In genomic region chr5:108028411-108028810, GRCh38 we compare ENCODE assay signal across 13 cellular contexts.
A peak's percentile ranks its signal among the peaks of the same experiment; 100 is the strongest.
DNase-seq lines count a peak whose midpoint lies in the region; TF ChIP-seq lines count a peak whose summit lies in the region.
"Had no signal": no experiment of that assay in that cellular context is flagged by ENCODE, and none has a peak within 500 bp of the region (broad histone marks: within the 10 kb centered on the region; RNA-seq: fewer than 3 reads in every experiment).

No MANE protein-coding gene starts in this region.

- POLR2A ChIA-PET in SK-N-SH (lab: Yijun Ruan, JAX) (no interaction called here), GM10248 (lab: Yijun Ruan, JAX) (no interaction called here)

- no peaks in the 10 kb centered on the region for H3F3A ChIP-seq in SK-N-SH (replicated peaks; ENCODE audit: insufficient read depth)

- H2BK5ac ChIP-seq in neuronal stem cell (ENCODE audit: low read length): no peak overlapping the region

- no peak overlapping the region for H2AK5ac ChIP-seq in neuronal stem cell (ENCODE audit: low read depth, low read length)

- TF ChIP-seq RAD21 in SK-N-SH (IDR thresholded peaks at IDR 0.05; ENCODE audit: low read length): no peak

- H3K4me2 ChIP-seq in SK-N-SH: no peak overlapping the region
- H3K4me2 ChIP-seq in neuronal stem cell (ENCODE audit: insufficient read depth, low read length, poor library complexity, severe bottlenecking): no peak overlapping the region

- H3K27ac ChIP-seq in SK-N-SH (ENCODE audit: low read depth in 2 of 2, low read length in 1 of 2): peak overlapping the region; percentile 14 to 97; a peak in 3 of 4 replicates
- no peak overlapping the region for H3K27ac ChIP-seq in neuronal stem cell (replicated peaks; ENCODE audit: low read length)
- H3K27ac ChIP-seq: left ventricle myocardium inferior, neutrophil had no signal

- H3K23ac ChIP-seq in neuronal stem cell (ENCODE audit: low read depth, low read length, poor library complexity): no peak overlapping the region

- H3K18ac ChIP-seq in neuronal stem cell (ENCODE audit: low read length): no peak overlapping the region

- no peak overlapping the region for H4K8ac ChIP-seq in neuronal stem cell (ENCODE audit: low read depth, low read length)

- H4K20me1 ChIP-seq in SK-N-SH (ENCODE audit: insufficient read depth): no peaks in the 10 kb centered on the region

- DNase-seq in HCEC 1CT (peak; percentile 40), SK-N-SH (peak; percentile 16), fibroblast of peridontal ligament (ENCODE audit: extremely low read depth) (peak; percentile 11), neuronal stem cell (ENCODE audit: low spot score) (peak; percentile 62), kidney glomerular epithelial cell (lab: John Stamatoyannopoulos, UW) (no peak), GM10248 (ENCODE audit: extremely low spot score) (no peak), NCI-H526 treated with DMSO at 0.1 percent for 48 hours (lab: John Stamatoyannopoulos, UW) (no peak)
- DNase-seq: CD8-positive, alpha-beta T cell; endodermal cell; left ventricle myocardium inferior; small intestine; substantia nigra had no signal

- no peaks in the 10 kb centered on the region for H3K9me2 ChIP-seq in SK-N-SH

- H2BK15ac ChIP-seq in neuronal stem cell (ENCODE audit: low read length): no peak overlapping the region

- 0 out of 4 replicates have a peak, but pooled peaks of 1 of the 2 experiments have one; percentile 21 for TF ChIP-seq EP300 in SK-N-SH (IDR thresholded peaks at IDR 0.05; ENCODE audit: borderline replicate concordance in 1 of 2, low read depth in 1 of 2, low read length in 1 of 2)

- no peak overlapping the region for H3K4ac ChIP-seq in neuronal stem cell (ENCODE audit: low read length)

- H3K79me2 ChIP-seq in SK-N-SH (ENCODE audit: insufficient read depth): no peaks in the 10 kb centered on the region

- no peak overlapping the region for H4K91ac ChIP-seq in neuronal stem cell (ENCODE audit: low read depth, low read length, poor library complexity)

- no peak overlapping the region for H2BK120ac ChIP-seq in neuronal stem cell (ENCODE audit: low read depth, low read length)

- H3K79me1 ChIP-seq in neuronal stem cell (ENCODE audit: low read depth, low read length): no peaks in the 10 kb centered on the region

- H2AFZ ChIP-seq in SK-N-SH (ENCODE audit: low read depth) (no peak overlapping the region), neuronal stem cell (ENCODE audit: low read length) (no peak overlapping the region)

- H3K14ac ChIP-seq in neuronal stem cell (ENCODE audit: low read length): no peak overlapping the region

- H3K9me3 ChIP-seq in SK-N-SH (no peaks in the 10 kb centered on the region), neuronal stem cell (replicated peaks in 1 of 2; ENCODE audit: control insufficient read depth in 2 of 2, insufficient read depth in 1 of 2, low read depth in 1 of 2, low read length in 2 of 2) (peaks cover 3 to 17% of the 10 kb centered on the region in 2 donors)
- H3K9me3 ChIP-seq: left ventricle myocardium inferior, neutrophil had no signal

- TF ChIP-seq CTCF in SK-N-SH (IDR thresholded peaks at IDR 0.05) (no peak), GM10248 (IDR thresholded peaks at IDR 0.05; ENCODE audit: control extremely low read depth, extremely low read depth, low read depth, missing control alignments) (no peak)

- H3K9ac ChIP-seq in SK-N-SH (no peak overlapping the region), neuronal stem cell (ENCODE audit: low read depth, low read length, poor library complexity) (no peak overlapping the region)

- H3K27me3 ChIP-seq in SK-N-SH (ENCODE audit: insufficient read depth): no peaks in the 10 kb centered on the region
- peaks cover 0 to 90% (median 0%) of the 10 kb centered on the region in 3 experiments for H3K27me3 ChIP-seq in neuronal stem cell (ENCODE audit: control insufficient read depth in 3 of 3, insufficient read depth in 3 of 3, low read depth in 1 of 3, low read length in 3 of 3)
- H3K27me3 ChIP-seq: neutrophil had no signal

- H3K4me3 ChIP-seq in SK-N-SH (ENCODE audit: low read depth in 2 of 2, low read length in 1 of 2) (no peak overlapping the region), neuronal stem cell (ENCODE audit: low read length in 2 of 2) (no peak overlapping the region)
- H3K4me3 ChIP-seq: left ventricle myocardium inferior had no signal

- CTCF ChIA-PET in SK-N-SH (lab: Yijun Ruan, JAX): interaction anchor here (1.2 kb wide), 2 partner anchors 14 to 66 kb away, joined by 3 read pairs; no protein-coding TSS in a partner anchor
- CTCF ChIA-PET in GM10248 (lab: Yijun Ruan, JAX): interaction anchor here (1.0 kb wide), 1 partner anchor 10 kb away, joined by 3 read pairs; no protein-coding TSS in a partner anchor

- H3K36me3 ChIP-seq in SK-N-SH (replicated peaks in 1 of 2; ENCODE audit: control insufficient read depth in 1 of 2, insufficient read depth in 2 of 2, low read length in 1 of 2) (no peaks in the 10 kb centered on the region), neuronal stem cell (replicated peaks in 1 of 2; ENCODE audit: control insufficient read depth in 2 of 2, insufficient read depth in 2 of 2, low read length in 2 of 2) (peaks cover 0 to 2% of the 10 kb centered on the region in 2 donors)
- H3K36me3 ChIP-seq: left ventricle myocardium inferior, neutrophil had no signal

- peaks cover 5 to 15% of the 10 kb centered on the region in 2 experiments; a peak in 2 of 4 replicates for H3K4me1 ChIP-seq in SK-N-SH (ENCODE audit: control insufficient read depth in 1 of 2, insufficient read depth in 2 of 2, low read depth in 1 of 2, low read length in 1 of 2)
- H3K4me1 ChIP-seq in neuronal stem cell (ENCODE audit: control insufficient read depth in 2 of 2, insufficient read depth in 1 of 2, low read depth in 1 of 2, low read length in 2 of 2): peaks cover 0 to 11% of the 10 kb centered on the region in 2 donors

- H2BK12ac ChIP-seq in neuronal stem cell (ENCODE audit: low read length): no peak overlapping the region

TF ChIP-seq in SK-N-SH, 30 proteins besides CTCF, POLR2A, EP300 and RAD21:
- TF ChIP-seq FOXJ3 (CRISPR knock-in tag; IDR thresholded peaks at IDR 0.05) (no peak), MAX (IDR thresholded peaks at IDR 0.05; ENCODE audit: low read depth) (no peak), NFIC (IDR thresholded peaks at IDR 0.05; ENCODE audit: borderline replicate concordance) (no peak), PBX3 (IDR thresholded peaks at IDR 0.05) (no peak), FOSL2 (IDR thresholded peaks at IDR 0.05; ENCODE audit: borderline replicate concordance, low read depth) (no peak), USF1 (IDR thresholded peaks at IDR 0.05; ENCODE audit: borderline replicate concordance, low read depth) (no peak), TCF12 (IDR thresholded peaks at IDR 0.05) (no peak), GATA2 (CRISPR knock-in tag; IDR thresholded peaks at IDR 0.05) (no peak), ZBTB33 (IDR thresholded peaks at IDR 0.05; ENCODE audit: borderline replicate concordance, low read depth) (no peak), SIN3A (IDR thresholded peaks at IDR 0.05; ENCODE audit: borderline replicate concordance, low read depth, low read length) (no peak), CHD2 (IDR thresholded peaks at IDR 0.05; ENCODE audit: low read length, partially characterized antibody) (no peak)

Comparison
In these comparisons a context has a peak if more than half of its experiments do, and no peak if none do; other contexts are left out.
1. DNase-seq: peak in HCEC 1CT (single experiment), SK-N-SH (single experiment), fibroblast of peridontal ligament (single experiment) and neuronal stem cell (single experiment); none in kidney glomerular epithelial cell (single experiment), GM10248 (single experiment) and NCI-H526 treated with DMSO at 0.1 percent for 48 hours (single experiment).